In genomic region chr19:7844405-7844804, GRCh38 we compare ENCODE assay signal across 28 cellular contexts. TPM values are rescaled to one million over a fixed set of nuclear protein-coding genes. Genes with fewer than 3 reads are reported as not detected.
"Had no signal": no experiment of that assay in that cellular context is flagged by ENCODE, and none has a peak within 500 bp of the region (broad histone marks: within the 10 kb centered on the region; RNA-seq: fewer than 3 reads in every experiment).

No MANE protein-coding gene starts in this region.

- FAIRE-seq: endothelial cell of umbilical vein had no signal

- DNase-seq: cerebellar nuclear complex; colonic mucosa; effector memory CD4-positive, alpha-beta T cell; foreskin keratinocyte; heart left ventricle; hypothalamus; immature natural killer cell; kidney glomerular epithelial cell; naive B cell; sigmoid colon; stimulated activated CD4-positive, alpha-beta T cell treated with anti-CD3 and anti-CD28 coated beads, Interleukin-2, amount 100 ng/mL, for 24 hours; stimulated activated CD4-positive, alpha-beta T cell treated with anti-CD3 and anti-CD28 coated beads, Interleukin-4, amount 100 ng/mL, for 24 hours; stimulated activated naive CD4-positive, alpha-beta T cell treated with Interleukin-2 at 50 U/mL for 16 hours; stomach; testis; tibial artery had no signal

- H3K36me3 ChIP-seq: colonic mucosa, prostate gland, right atrium auricular region had no signal

- H3K27ac ChIP-seq: colonic mucosa, esophagus muscularis mucosa, foreskin keratinocyte, gastroesophageal sphincter, heart left ventricle, prostate gland, right atrium auricular region, sigmoid colon, stomach, testis, tibial artery had no signal

- H3K9me3 ChIP-seq: colonic mucosa, esophagus muscularis mucosa, gastroesophageal sphincter, heart left ventricle, prostate gland, right atrium auricular region, sigmoid colon, stomach, testis, tibial artery had no signal

- H3K27me3 ChIP-seq: colonic mucosa, esophagus muscularis mucosa, foreskin keratinocyte, gastroesophageal sphincter, heart left ventricle, right atrium auricular region, sigmoid colon, stomach, testis, tibial artery had no signal

- H3K4me1 ChIP-seq: colonic mucosa, esophagus muscularis mucosa, foreskin keratinocyte, gastroesophageal sphincter, prostate gland, right atrium auricular region, sigmoid colon, stomach, testis, tibial artery had no signal

- H3K4me3 ChIP-seq: colonic mucosa, esophagus muscularis mucosa, gastroesophageal sphincter, heart left ventricle, lung, prostate gland, right atrium auricular region, sigmoid colon, stomach, testis, tibial artery had no signal

RNA-seq across cellular contexts. Expression of gene PRR36, which starts 29.8 kb away (rescaled TPM):
- total RNA-seq: endothelial cell of umbilical vein; foreskin keratinocyte; gastroesophageal sphincter; liver; natural killer cell treated with Interleukin-12 subunit alpha and Interleukin-12 subunit beta and Interleukin-15 and Interleukin-18, amount 100 ng/mL, for 72 hours; right atrium auricular region; sigmoid colon; skeletal muscle tissue; subcutaneous adipose tissue had no signal
- polyA plus RNA-seq: endothelial cell of umbilical vein, fibroblast of lung, immature natural killer cell had no signal

RNA-seq across cellular contexts. Expression of gene LRRC8E, which starts 43.9 kb away (rescaled TPM):
- total RNA-seq: mononuclear cell; natural killer cell treated with Interleukin-12 subunit alpha and Interleukin-12 subunit beta and Interleukin-15 and Interleukin-18, amount 100 ng/mL, for 72 hours; sigmoid colon had no signal
- polyA plus RNA-seq: immature natural killer cell had no signal
